Comparison of ENCODE assay signal across 30 cellular contexts in the genomic region with DNA sequence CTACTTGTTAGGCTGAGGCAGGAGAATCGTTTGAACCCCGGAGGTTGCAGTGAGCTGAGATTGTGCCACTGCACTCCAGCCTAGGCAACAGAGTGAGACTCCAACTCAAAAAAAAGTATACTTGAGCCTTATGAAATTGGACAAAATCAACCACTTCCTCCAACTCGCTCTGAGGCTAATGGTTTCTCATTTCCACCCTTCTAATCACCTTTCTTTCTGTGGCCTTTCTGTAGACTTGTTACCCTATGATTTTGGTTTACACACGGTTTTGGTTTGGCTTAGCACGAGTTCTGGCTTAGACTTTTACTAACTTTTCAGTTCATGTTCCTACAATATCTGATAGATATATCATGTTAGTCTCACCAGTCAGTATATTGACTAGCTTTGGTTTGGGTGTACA.
"Had no signal": no experiment of that assay in that cellular context is flagged by ENCODE, and none has a peak within 500 bp of the region (broad histone marks: within the 10 kb centered on the region; RNA-seq: fewer than 3 reads in every experiment).

No MANE protein-coding gene starts in this region.

- DNase-seq: activated CD4-positive, alpha-beta T cell treated with anti-CD3 and anti-CD28 coated beads for 4 hours; activated CD4-positive, alpha-beta T cell treated with anti-CD3 and anti-CD28 coated beads, Interleukin-2, amount 50 U/mL, for 48 hours; activated CD8-positive, alpha-beta memory T cell treated with anti-CD3 and anti-CD28 coated beads, Interleukin-2, amount 50 U/mL, for 48 hours; activated gamma-delta T cell treated with Interleukin-2 at 50 U/mL for 16 hours; activated naive CD4-positive, alpha-beta T cell treated with anti-CD3 and anti-CD28 coated beads, Interleukin-2, amount 50 U/mL, for 16 hours; activated T-cell treated with anti-CD3 and anti-CD28 coated beads, Interleukin-2, amount 50 U/mL, for 24 hours; amniotic stem cell; caudate nucleus; endodermal cell; foreskin fibroblast; head of caudate nucleus; hippocampal formation; naive B cell; nucleus accumbens; pancreas; psoas muscle; stimulated activated CD4-positive, alpha-beta T cell treated with anti-CD3 and anti-CD28 coated beads, Interleukin-1b, Interleukin-23, amount 100 ng/mL, for 48 hours; stimulated activated CD4-positive, alpha-beta T cell treated with anti-CD3 and anti-CD28 coated beads, Interleukin-4, amount 100 ng/mL, for 4 hours; stimulated activated CD8-positive, alpha-beta memory T cell treated with anti-CD3 and anti-CD28 coated beads, Interleukin-4, amount 100 ng/mL, for 48 hours; stimulated activated naive CD8-positive, alpha-beta T cell treated with anti-CD3 and anti-CD28 coated beads, Interleukin-15, amount 100 ng/mL, for 72 hours; substantia nigra; uterus had no signal

- H3K9me3 ChIP-seq: pancreas, psoas muscle, uterus had no signal

- H3K36me3 Mint-ChIP-seq: mesothelial cell of epicardium, type B pancreatic cell had no signal

- ATAC-seq: esophagus mucosa; pancreas; psoas muscle; stimulated activated memory B cell treated with anti-CD40 and anti-IgM and Interleukin-4, amounts not matched to agents 10 μg/mL and 1 μg/mL and 100 μg/mL, for 72 hours; stimulated activated naive CD8-positive, alpha-beta T cell treated with anti-CD3 and anti-CD28 coated beads, Interleukin-15, amount 100 ng/mL, for 72 hours had no signal

- H3K4me1 Mint-ChIP-seq: endodermal cell; mesothelial cell of epicardium; naive B cell; neural crest cell; stimulated activated memory B cell treated with anti-CD40 and anti-IgM and Interleukin-4, amounts not matched to agents 10 μg/mL and 1 μg/mL and 100 μg/mL, for 72 hours; stimulated activated naive CD8-positive, alpha-beta T cell treated with anti-CD3 and anti-CD28 coated beads, Interleukin-15, amount 100 ng/mL, for 72 hours had no signal

- H3K4me3 Mint-ChIP-seq: activated T-cell treated with anti-CD3 and anti-CD28 coated beads, Interleukin-2, amount 50 U/mL, for 24 hours; dendritic cell treated with granulocyte-macrophage colony-stimulating factor and Interleukin-4, amounts not matched to agents 40 ng/mL and 50 ng/mL, for 4 days; endodermal cell; mesothelial cell of epicardium; naive B cell; neural crest cell; stimulated activated memory B cell treated with anti-CD40 and anti-IgM and Interleukin-4, amounts not matched to agents 10 μg/mL and 1 μg/mL and 100 μg/mL, for 72 hours; stimulated activated naive CD8-positive, alpha-beta T cell treated with anti-CD3 and anti-CD28 coated beads, Interleukin-15, amount 100 ng/mL, for 72 hours; type B pancreatic cell had no signal

- H3K27ac Mint-ChIP-seq: activated T-cell treated with anti-CD3 and anti-CD28 coated beads, Interleukin-2, amount 50 U/mL, for 24 hours; dendritic cell treated with granulocyte-macrophage colony-stimulating factor and Interleukin-4, amounts not matched to agents 40 ng/mL and 50 ng/mL, for 4 days; endodermal cell; mesothelial cell of epicardium; naive B cell; stimulated activated memory B cell treated with anti-CD40 and anti-IgM and Interleukin-4, amounts not matched to agents 10 μg/mL and 1 μg/mL and 100 μg/mL, for 72 hours; stimulated activated naive CD8-positive, alpha-beta T cell treated with anti-CD3 and anti-CD28 coated beads, Interleukin-15, amount 100 ng/mL, for 72 hours; type B pancreatic cell had no signal

- H3K4me3 ChIP-seq: pancreas, psoas muscle, smooth muscle cell, uterus had no signal

- H3K36me3 ChIP-seq: pancreas had no signal

- H3K4me1 ChIP-seq: pancreas, psoas muscle, uterus had no signal

- H3K27me3 ChIP-seq: pancreas, uterus had no signal

- H3K9me3 Mint-ChIP-seq: activated T-cell treated with anti-CD3 and anti-CD28 coated beads, Interleukin-2, amount 50 U/mL, for 24 hours; dendritic cell treated with granulocyte-macrophage colony-stimulating factor and Interleukin-4, amounts not matched to agents 40 ng/mL and 50 ng/mL, for 4 days; endodermal cell; mesothelial cell of epicardium; naive B cell; neural crest cell; stimulated activated memory B cell treated with anti-CD40 and anti-IgM and Interleukin-4, amounts not matched to agents 10 μg/mL and 1 μg/mL and 100 μg/mL, for 72 hours; stimulated activated naive CD8-positive, alpha-beta T cell treated with anti-CD3 and anti-CD28 coated beads, Interleukin-15, amount 100 ng/mL, for 72 hours; type B pancreatic cell had no signal

- H3K27me3 Mint-ChIP-seq: activated T-cell treated with anti-CD3 and anti-CD28 coated beads, Interleukin-2, amount 50 U/mL, for 24 hours; dendritic cell treated with granulocyte-macrophage colony-stimulating factor and Interleukin-4, amounts not matched to agents 40 ng/mL and 50 ng/mL, for 4 days; naive B cell; stimulated activated memory B cell treated with anti-CD40 and anti-IgM and Interleukin-4, amounts not matched to agents 10 μg/mL and 1 μg/mL and 100 μg/mL, for 72 hours; stimulated activated naive CD8-positive, alpha-beta T cell treated with anti-CD3 and anti-CD28 coated beads, Interleukin-15, amount 100 ng/mL, for 72 hours; type B pancreatic cell had no signal

- H3K27ac ChIP-seq: pancreas, psoas muscle, uterus, VCaP had no signal
